In genomic region chr6:156840136-156840535, GRCh38 we compare ENCODE assay signal across 14 cellular contexts.
DNase-seq lines count a peak whose midpoint lies in the region; ATAC-seq, FAIRE-seq and TF ChIP-seq lines count a peak whose summit lies in the region.
"Had no signal": no experiment of that assay in that cellular context is flagged by ENCODE, and none has a peak within 500 bp of the region (broad histone marks: within the 10 kb centered on the region; RNA-seq: fewer than 3 reads in every experiment).

No MANE protein-coding gene starts in this region.

- H3K4me2 ChIP-seq in HepG2 (ENCODE audit: low read depth, low read length), result no peak overlapping the region

- TF ChIP-seq EP300 in HepG2 (IDR thresholded peaks at IDR 0.05; ENCODE audit: low read depth in 2 of 2, low read length in 2 of 2) (no peak), HepG2 (CRISPR knock-in tag; IDR thresholded peaks at IDR 0.05; ENCODE audit: borderline replicate concordance) (no peak), tibial nerve (IDR thresholded peaks at IDR 0.05) (no peak)

- intact Hi-C loops in HepG2 (cut with micrococcal nuclease; ENCODE audit: unreplicated experiment), result no loop called here

- H3K36me3 ChIP-seq in liver (ENCODE audit: control insufficient read depth in 4 of 4, insufficient read depth in 3 of 4, low read depth in 1 of 4, low read length in 3 of 4) (no peaks in the 10 kb centered on the region), HepG2 (replicated peaks in 1 of 2; ENCODE audit: control insufficient read depth in 1 of 2, insufficient read depth in 2 of 2, low read length in 2 of 2) (peaks cover 6 to 13% of the 10 kb centered on the region in 2 experiments), tibial nerve (peaks cover 0 to 3% (median 0%) of the 10 kb centered on the region in 3 donors)

- no TSS peak for BruUV-seq in HepG2 (replicated peaks; lab: Mats Ljungman, UMichigan)

- DNase-seq in HepG2 (ENCODE audit: low spot score) (no peak), endothelial cell (ENCODE audit: low spot score) (no peak), HPDE6-E6E7 (ENCODE audit: extremely low spot score) (no peak), tibial nerve (ENCODE audit: low spot score in 2 of 2) (no peak), medulla oblongata (ENCODE audit: extremely low spot score) (no peak)
- DNase-seq in naive thymus-derived CD8-positive, alpha-beta T cell, result no peak
- DNase-seq: activated naive CD8-positive, alpha-beta T cell treated with anti-CD3 and anti-CD28 coated beads, Interleukin-2, amount 10 ng/mL, durations not matched to agents 7 days and 5 days; effector memory CD8-positive, alpha-beta T cell; Kasumi-1; mucosa of descending colon; NCI-H2029 treated with DMSO at 0.1 percent for 48 hours had no signal

- H3K9me3 ChIP-seq in liver (ENCODE audit: control insufficient read depth in 4 of 4, low read length in 3 of 4), result no peaks in the 10 kb centered on the region
- no peaks in the 10 kb centered on the region for H3K9me3 ChIP-seq in HepG2 (ENCODE audit: low read length)
- no peaks in the 10 kb centered on the region for H3K9me3 ChIP-seq in tibial nerve
- H3K9me3 ChIP-seq: mucosa of descending colon had no signal

- H4K20me1 ChIP-seq in HepG2 (ENCODE audit: insufficient read depth, low read length), result peaks cover 7% of the 10 kb centered on the region; the same call in 1 of the 2 replicates

- H3K36me3 Mint-ChIP-seq in endothelial cell (ENCODE audit: low read depth, unreplicated experiment), result peaks cover 6% of the 10 kb centered on the region
- H3K36me3 Mint-ChIP-seq in naive thymus-derived CD8-positive, alpha-beta T cell, result peaks cover 0 to 13% (median 11%) of the 10 kb centered on the region in 3 donors

- FAIRE-seq in HepG2 (lab: Jason Lieb, UNC), result no peak

- peaks cover 0 to 7% (median 3%) of the 10 kb centered on the region in 4 donors for H3K4me1 ChIP-seq in liver (ENCODE audit: control insufficient read depth in 4 of 4, insufficient read depth in 4 of 4, low read length in 3 of 4)
- peaks cover 16% of the 10 kb centered on the region for H3K4me1 ChIP-seq in HepG2 (ENCODE audit: insufficient read depth, low read length)
- H3K4me1 ChIP-seq in tibial nerve, result peaks cover 0 to 77% (median 26%) of the 10 kb centered on the region in 4 donors

- peaks cover 65% of the 10 kb centered on the region for H3K79me2 ChIP-seq in HepG2 (ENCODE audit: insufficient read depth, low read length)

- no peak overlapping the region for H3K4me3 ChIP-seq in liver (ENCODE audit: low read depth in 1 of 3, low read length in 3 of 3)
- no peak overlapping the region for H3K4me3 ChIP-seq in HepG2 (replicated peaks in 1 of 3; ENCODE audit: insufficient read depth in 1 of 3, low read depth in 2 of 3, low read length in 3 of 3)
- no peak overlapping the region for H3K4me3 ChIP-seq in tibial nerve
- H3K4me3 ChIP-seq: mucosa of descending colon, skin epidermis had no signal

- H3K27me3 Mint-ChIP-seq in endothelial cell (ENCODE audit: unreplicated experiment), result peaks cover 4% of the 10 kb centered on the region
- H3K27me3 Mint-ChIP-seq in naive thymus-derived CD8-positive, alpha-beta T cell, result no peaks in the 10 kb centered on the region
- H3K27me3 Mint-ChIP-seq: activated naive CD8-positive, alpha-beta T cell treated with anti-CD3 and anti-CD28 coated beads, Interleukin-2, amount 10 ng/mL, durations not matched to agents 7 days and 5 days; effector memory CD8-positive, alpha-beta T cell had no signal

- H3K9ac ChIP-seq in liver (ENCODE audit: low read depth in 1 of 2, low read length in 2 of 2), result no peak overlapping the region
- no peak overlapping the region for H3K9ac ChIP-seq in HepG2 (ENCODE audit: insufficient read depth, low read depth, low read length)

- H3K27ac ChIP-seq in liver (ENCODE audit: low read depth in 1 of 2, low read length in 2 of 2) (peak overlapping the region in 1 of 2 donors; percentile 16), HepG2 (ENCODE audit: extremely low read length, insufficient read depth, low read length) (no peak overlapping the region), tibial nerve (peak overlapping the region in 2 of 4 donors; percentile 20 to 55)

- H3K4me1 Mint-ChIP-seq in endothelial cell (ENCODE audit: unreplicated experiment), result peaks cover 37% of the 10 kb centered on the region
- H3K4me1 Mint-ChIP-seq in naive thymus-derived CD8-positive, alpha-beta T cell, result peaks cover 40 to 80% (median 76%) of the 10 kb centered on the region in 4 donors

- in situ Hi-C loops in HepG2 (cut with HindIII; ENCODE audit: extremely low pct_ligation_motif_present, low pct_unique_long_range_greater_than_20kb), result no loop called here

- H2AFZ ChIP-seq in HepG2 (ENCODE audit: low read length), result no peak overlapping the region

- no peak for ATAC-seq in HepG2
- no peak for ATAC-seq in naive thymus-derived CD8-positive, alpha-beta T cell
- no peak for ATAC-seq in GM21825 (IDR thresholded peaks at IDR 0.05; ENCODE audit: unreplicated experiment)
- ATAC-seq: effector memory CD8-positive, alpha-beta T cell had no signal

- CTCF ChIA-PET in HepG2 (lab: Yijun Ruan, JAX; ENCODE audit: low intra/inter-chr PET ratio, low total read pairs), result no interaction called here

- H3K9me3 Mint-ChIP-seq in endothelial cell (ENCODE audit: unreplicated experiment), result no peaks in the 10 kb centered on the region
- H3K9me3 Mint-ChIP-seq in naive thymus-derived CD8-positive, alpha-beta T cell, result no peaks in the 10 kb centered on the region
- H3K9me3 Mint-ChIP-seq: activated naive CD8-positive, alpha-beta T cell treated with anti-CD3 and anti-CD28 coated beads, Interleukin-2, amount 10 ng/mL, durations not matched to agents 7 days and 5 days; effector memory CD8-positive, alpha-beta T cell had no signal

- no peak overlapping the region for H3K4me3 Mint-ChIP-seq in endothelial cell (ENCODE audit: unreplicated experiment)
- peak overlapping the region in 6 of 10 donors; percentile 4 to 53 (median 28) for H3K4me3 Mint-ChIP-seq in naive thymus-derived CD8-positive, alpha-beta T cell
- H3K4me3 Mint-ChIP-seq: activated naive CD8-positive, alpha-beta T cell treated with anti-CD3 and anti-CD28 coated beads, Interleukin-2, amount 10 ng/mL, durations not matched to agents 7 days and 5 days had no signal

- TF ChIP-seq RAD21 in liver (IDR thresholded peaks at IDR 0.05) (no peak), HepG2 (CRISPR knock-in tag; IDR thresholded peaks at IDR 0.05) (no peak)

- POLR2A ChIA-PET in HepG2 (lab: Yijun Ruan, JAX), result no interaction called here
- POLR2A ChIA-PET in naive thymus-derived CD8-positive, alpha-beta T cell (lab: Charles Lee), result no interaction called here

- 63% methylated on average over 8 of the region's 8 CpGs for WGBS in liver
- whole genome bisulfite sequencing in HepG2 (ENCODE audit: low lambda C conversion rate), result 97% methylated on average over 8 of the region's 8 CpGs
- WGBS in tibial nerve, 2 donors, result 48 to 61% methylated on average over 8 of the region's 8 CpGs

- peak overlapping the region; percentile 59 for H3K27ac Mint-ChIP-seq in endothelial cell (ENCODE audit: unreplicated experiment)
- H3K27ac Mint-ChIP-seq in naive thymus-derived CD8-positive, alpha-beta T cell, result peak overlapping the region in 5 of 10 donors; percentile 3 to 87 (median 54)
- H3K27ac Mint-ChIP-seq: activated naive CD8-positive, alpha-beta T cell treated with anti-CD3 and anti-CD28 coated beads, Interleukin-2, amount 10 ng/mL, durations not matched to agents 7 days and 5 days; effector memory CD8-positive, alpha-beta T cell had no signal

- no peak for TF ChIP-seq POLR2A in HepG2 (IDR thresholded peaks at IDR 0.05; ENCODE audit: insufficient read depth in 1 of 2, low read depth in 2 of 2, low read length in 2 of 2)
- no peak for TF ChIP-seq POLR2A in tibial nerve (IDR thresholded peaks at IDR 0.05)

- TF ChIP-seq CTCF in liver (IDR thresholded peaks at IDR 0.05; ENCODE audit: low read depth, low read length, missing input control) (no peak), HepG2 (CRISPR knock-in tag; IDR thresholded peaks at IDR 0.05) (no peak), endothelial cell (IDR thresholded peaks at IDR 0.05; ENCODE audit: unreplicated experiment) (no peak), tibial nerve (IDR thresholded peaks at IDR 0.05) (no peak)

- H3K27me3 ChIP-seq in liver (ENCODE audit: control insufficient read depth in 4 of 4, insufficient read depth in 4 of 4, low read length in 3 of 4) (no peaks in the 10 kb centered on the region), HepG2 (ENCODE audit: control insufficient read depth in 1 of 2, insufficient read depth in 2 of 2, low read length in 2 of 2) (no peaks in the 10 kb centered on the region), tibial nerve (no peaks in the 10 kb centered on the region)

TF ChIP-seq in liver, 16 proteins besides CTCF, POLR2A, EP300 and RAD21 (continues in another document):
- TF ChIP-seq JUND (IDR thresholded peaks at IDR 0.05), result no peak
- no peak for TF ChIP-seq TAF1 (conservative IDR thresholded peaks at IDR 0.05)
- no peak for TF ChIP-seq YY1 (IDR thresholded peaks at IDR 0.05)
- peak; percentile 49 for TF ChIP-seq NR2F2 (IDR thresholded peaks at IDR 0.05)

TF ChIP-seq in HepG2, 621 proteins besides CTCF, POLR2A, EP300 and RAD21 (continues in another document):
- TF ChIP-seq ZNF720 (CRISPR knock-in tag; IDR thresholded peaks at IDR 0.05), result no peak
- no peak for TF ChIP-seq PHF8 (CRISPR knock-in tag; IDR thresholded peaks at IDR 0.05)
- no peak for TF ChIP-seq ETV6 (CRISPR knock-in tag; conservative IDR thresholded peaks at IDR 0.05)
- no peak for TF ChIP-seq PBX3 (CRISPR knock-in tag; IDR thresholded peaks at IDR 0.05; ENCODE audit: borderline replicate concordance)
- TF ChIP-seq TBX2 (CRISPR knock-in tag; IDR thresholded peaks at IDR 0.05; ENCODE audit: borderline replicate concordance), result no peak
